ENCODE assay signal across 29 cellular contexts in the genomic region with DNA sequence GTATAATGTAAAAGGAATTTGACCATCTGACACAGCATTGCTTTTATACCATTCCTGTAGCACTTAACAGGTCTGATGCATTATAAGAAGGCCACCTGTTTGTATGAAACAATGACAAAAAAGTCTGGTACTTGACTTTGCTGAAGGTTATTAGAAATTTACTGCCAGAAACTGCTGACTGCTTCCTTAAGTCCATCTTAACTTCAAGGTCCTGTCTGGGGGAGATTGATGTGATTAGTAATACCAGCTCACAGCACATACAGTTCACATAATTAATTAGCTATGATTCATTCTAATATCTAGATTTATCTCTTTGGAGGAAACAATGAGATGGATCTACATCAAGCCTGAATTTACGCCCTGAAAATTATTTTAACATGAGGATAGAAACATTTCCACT. TPM values are rescaled to one million over a fixed set of nuclear protein-coding genes. Genes with fewer than 3 reads are reported as not detected.
"Had no signal": no experiment of that assay in that cellular context is flagged by ENCODE, and none has a peak within 500 bp of the region (broad histone marks: within the 10 kb centered on the region; RNA-seq: fewer than 3 reads in every experiment).

No MANE protein-coding gene starts in this region.

- ATAC-seq: activated naive CD4-positive, alpha-beta T cell treated with anti-CD3 and anti-CD28 coated beads, Interleukin-2, amount 50 U/mL, for 72 hours; activated T-cell treated with anti-CD3 and anti-CD28 coated beads, Interleukin-2, amount 50 U/mL, for 72 hours; gastroesophageal sphincter; left cardiac atrium; left ventricle myocardium superior; natural killer cell treated with Interleukin-12 subunit alpha and Interleukin-12 subunit beta and Interleukin-15 and Interleukin-18, amount 100 ng/mL, for 72 hours; sciatic nerve; stimulated activated memory B cell treated with anti-CD40 and anti-IgM and Interleukin-4, amounts not matched to agents 10 μg/mL and 1 μg/mL and 100 μg/mL, for 72 hours; stimulated activated naive CD8-positive, alpha-beta T cell treated with anti-CD3 and anti-CD28 coated beads, Interleukin-15, amount 100 ng/mL, for 72 hours had no signal

- DNase-seq: activated CD4-positive, alpha-beta T cell treated with anti-CD3 and anti-CD28 coated beads for 4 hours; activated CD4-positive, alpha-beta T cell treated with anti-CD3 and anti-CD28 coated beads, Interleukin-2, amount 50 U/mL, for 4 hours; activated naive CD4-positive, alpha-beta T cell; activated T-cell treated with anti-CD3 and anti-CD28 coated beads for 4 hours; activated T-cell treated with anti-CD3 and anti-CD28 coated beads, Interleukin-2, amount 50 U/mL, for 72 hours; caudate nucleus; effector CD4-positive, alpha-beta T cell; left cardiac atrium; left ventricle myocardium superior; retina; stimulated activated CD4-positive, alpha-beta T cell treated with anti-CD3 and anti-CD28 coated beads, Interleukin-1b, Interleukin-23, amount 100 ng/mL, for 48 hours; stimulated activated CD4-positive, alpha-beta T cell treated with anti-CD3 and anti-CD28 coated beads, Interleukin-4, amount 100 ng/mL, for 4 hours; stimulated activated CD8-positive, alpha-beta memory T cell treated with anti-CD3 and anti-CD28 coated beads, Interleukin-4, amount 100 ng/mL, for 48 hours; stimulated activated naive CD8-positive, alpha-beta T cell treated with anti-CD3 and anti-CD28 coated beads, Interleukin-15, amount 100 ng/mL, for 72 hours; substantia nigra; T-helper 2 cell; uterus had no signal

RNA-seq across cellular contexts. Expression of a gene that starts 49.6 kb away (rescaled TPM):
- total RNA-seq: activated naive CD4-positive, alpha-beta T cell treated with anti-CD3 and anti-CD28 coated beads, Interleukin-2, amount 50 U/mL, for 72 hours; activated T-cell treated with anti-CD3 and anti-CD28 coated beads, Interleukin-2, amount 50 U/mL, for 72 hours; epithelial cell of proximal tubule; natural killer cell treated with Interleukin-12 subunit alpha and Interleukin-12 subunit beta and Interleukin-15 and Interleukin-18, amount 100 ng/mL, for 72 hours; progenitor cell of endocrine pancreas had no signal

RNA-seq across cellular contexts. Expression of a gene that starts 53.9 kb away (rescaled TPM):
- total RNA-seq: activated naive CD4-positive, alpha-beta T cell treated with anti-CD3 and anti-CD28 coated beads, Interleukin-2, amount 50 U/mL, for 72 hours; activated T-cell treated with anti-CD3 and anti-CD28 coated beads, Interleukin-2, amount 50 U/mL, for 72 hours; epithelial cell of proximal tubule; fibroblast of villous mesenchyme; gastroesophageal sphincter; left cardiac atrium; left ventricle myocardium superior; lung microvascular endothelial cell; mesenteric fat pad; myocyte; natural killer cell treated with Interleukin-12 subunit alpha and Interleukin-12 subunit beta and Interleukin-15 and Interleukin-18, amount 100 ng/mL, for 72 hours; osteocyte; progenitor cell of endocrine pancreas; sciatic nerve; uterus had no signal
